Comparison of ENCODE assay signal across 19 cellular contexts in the genomic region with DNA sequence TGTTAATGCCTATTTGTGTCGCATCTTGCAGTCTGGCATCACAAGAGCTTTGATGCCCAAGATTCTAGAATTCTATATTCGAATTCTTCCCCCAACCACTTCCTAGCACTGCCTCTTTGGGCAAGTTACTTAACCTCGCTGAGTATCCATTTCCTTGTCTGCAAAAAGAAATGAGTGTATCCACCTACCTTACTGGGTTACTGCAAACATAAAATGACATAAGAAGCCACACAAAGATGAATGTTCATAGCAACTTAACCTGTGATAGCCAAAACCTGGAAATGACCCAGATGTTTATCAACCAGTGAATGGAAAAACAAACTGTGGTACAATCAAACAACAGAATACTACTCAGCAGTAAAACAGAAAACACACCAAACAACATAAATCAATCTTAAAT.
"Had no signal": no experiment of that assay in that cellular context is flagged by ENCODE, and none has a peak within 500 bp of the region (broad histone marks: within the 10 kb centered on the region; RNA-seq: fewer than 3 reads in every experiment).

No MANE protein-coding gene starts in this region.

- H3K4me3 Mint-ChIP-seq: activated T-cell treated with anti-CD3 and anti-CD28 coated beads, Interleukin-2, amount 50 U/mL, for 4 hours; neural crest cell had no signal

- H3K4me1 Mint-ChIP-seq: neural crest cell had no signal

- H3K4me1 ChIP-seq: colonic mucosa had no signal

- DNase-seq: activated CD4-positive, CD25-positive, alpha-beta regulatory T cell; activated gamma-delta T cell treated with Interleukin-2 at 50 U/mL for 16 hours; activated T-cell treated with anti-CD3 and anti-CD28 coated beads, Interleukin-2, amount 50 U/mL, for 4 hours; aorta; brain microvascular endothelial cell; central memory CD4-positive, alpha-beta T cell; colonic mucosa; gastrocnemius medialis; head of caudate nucleus; kidney glomerular epithelial cell; left ventricle myocardium inferior; stimulated activated naive CD8-positive, alpha-beta T cell treated with anti-CD3 and anti-CD28 coated beads, Interleukin-15, Interleukin-2, amounts not matched to agents 100 U/mL and 50 U/mL, for 24 hours; substantia nigra; T1000 had no signal

- H3K9me3 ChIP-seq: colonic mucosa, gastrocnemius medialis, left ventricle myocardium inferior, tibial nerve had no signal

- H3K27me3 ChIP-seq: brain microvascular endothelial cell, colonic mucosa, gastrocnemius medialis, tibial nerve had no signal

- H3K4me3 ChIP-seq: colonic mucosa, gastrocnemius medialis, left ventricle myocardium inferior, SK-N-MC, skin epidermis, tibial nerve had no signal

- H3K9me3 Mint-ChIP-seq: activated T-cell treated with anti-CD3 and anti-CD28 coated beads, Interleukin-2, amount 50 U/mL, for 4 hours had no signal

- ATAC-seq: activated T-cell treated with anti-CD3 and anti-CD28 coated beads, Interleukin-2, amount 50 U/mL, for 4 hours; gastrocnemius medialis; stimulated activated naive CD8-positive, alpha-beta T cell treated with anti-CD3 and anti-CD28 coated beads, Interleukin-15, Interleukin-2, amounts not matched to agents 100 U/mL and 50 U/mL, for 24 hours had no signal

- H3K27ac Mint-ChIP-seq: progenitor cell of endocrine pancreas had no signal

- H3K27ac ChIP-seq: brain microvascular endothelial cell, colonic mucosa, gastrocnemius medialis, left ventricle myocardium inferior, SK-N-MC, skin epidermis, tibial nerve had no signal

- H3K36me3 ChIP-seq: colonic mucosa had no signal
